ENCODE assay signal across 13 cellular contexts in genomic region chr20:840503-840857, GRCh38. TPM values are rescaled to one million over a fixed set of nuclear protein-coding genes. Genes with fewer than 3 reads are reported as not detected.
A peak's percentile ranks its signal among the peaks of the same experiment; 100 is the strongest.
DNase-seq lines count a peak whose midpoint lies in the region; ATAC-seq and TF ChIP-seq lines count a peak whose summit lies in the region.
"Had no signal": no experiment of that assay in that cellular context is flagged by ENCODE, and none has a peak within 500 bp of the region (broad histone marks: within the 10 kb centered on the region; RNA-seq: fewer than 3 reads in every experiment).

No MANE protein-coding gene starts in this region.

- H3K23ac ChIP-seq in neuronal stem cell (ENCODE audit: low read depth, low read length, poor library complexity), result no peak overlapping the region

- H2AK5ac ChIP-seq in neuronal stem cell (ENCODE audit: low read depth, low read length), result no peak overlapping the region

- CTCF ChIA-PET in T-cell (lab: Charles Lee), result no interaction called here

- H4K91ac ChIP-seq in neuronal stem cell (ENCODE audit: low read depth, low read length, poor library complexity), result no peak overlapping the region

- H3K9ac ChIP-seq in neuronal stem cell (ENCODE audit: low read depth, low read length, poor library complexity), result no peak overlapping the region

- no peak overlapping the region for H3K27ac Mint-ChIP-seq in T-helper 1 cell treated with Interleukin-12 subunit alpha and Interleukin-12 subunit beta and Interleukin-4 antibody, amounts not matched to agents 30 μg/mL and 1 μg/mL, for 36 hours
- no peak overlapping the region for H3K27ac Mint-ChIP-seq in T-cell
- H3K27ac Mint-ChIP-seq in endothelial cell (ENCODE audit: unreplicated experiment), result no peak overlapping the region

- H2BK15ac ChIP-seq in neuronal stem cell (ENCODE audit: low read length), result no peak overlapping the region

- no peaks in the 10 kb centered on the region for H3K27me3 Mint-ChIP-seq in T-helper 1 cell treated with Interleukin-12 subunit alpha and Interleukin-12 subunit beta and Interleukin-4 antibody, amounts not matched to agents 30 μg/mL and 1 μg/mL, for 36 hours (ENCODE audit: low read depth)
- H3K27me3 Mint-ChIP-seq in T-cell (no peaks in the 10 kb centered on the region), endothelial cell (ENCODE audit: unreplicated experiment) (peaks cover 13% of the 10 kb centered on the region)

- no peak for TF ChIP-seq CTCF in endothelial cell (IDR thresholded peaks at IDR 0.05; ENCODE audit: unreplicated experiment)

- peaks cover 5% of the 10 kb centered on the region for H3K36me3 Mint-ChIP-seq in T-helper 1 cell treated with Interleukin-12 subunit alpha and Interleukin-12 subunit beta and Interleukin-4 antibody, amounts not matched to agents 30 μg/mL and 1 μg/mL, for 36 hours (ENCODE audit: low read depth)
- peaks cover 4% of the 10 kb centered on the region for H3K36me3 Mint-ChIP-seq in T-cell
- H3K36me3 Mint-ChIP-seq in endothelial cell (ENCODE audit: low read depth, unreplicated experiment), result peaks cover 14% of the 10 kb centered on the region

- POLR2A ChIA-PET in T-cell (lab: Charles Lee), result no interaction called here

- no peak overlapping the region for H2BK5ac ChIP-seq in neuronal stem cell (ENCODE audit: low read length)

- ATAC-seq in T-cell (replicated peaks in 1 of 4), result no peak

- peak overlapping the region; percentile 51 for H3K4me3 Mint-ChIP-seq in T-helper 1 cell treated with Interleukin-12 subunit alpha and Interleukin-12 subunit beta and Interleukin-4 antibody, amounts not matched to agents 30 μg/mL and 1 μg/mL, for 36 hours
- H3K4me3 Mint-ChIP-seq in T-cell (peak overlapping the region; percentile 54 to 72 (median 55)), endothelial cell (ENCODE audit: unreplicated experiment) (peak overlapping the region; percentile 42)

- H2AFZ ChIP-seq in neuronal stem cell (ENCODE audit: low read length), result no peak overlapping the region

- peaks cover 0 to 2% of the 10 kb centered on the region in 2 donors for H3K9me3 ChIP-seq in neuronal stem cell (replicated peaks in 1 of 2; ENCODE audit: control insufficient read depth in 2 of 2, insufficient read depth in 1 of 2, low read depth in 1 of 2, low read length in 2 of 2)
- H3K9me3 ChIP-seq: thoracic aorta had no signal

- H3K27ac ChIP-seq in neuronal stem cell (replicated peaks; ENCODE audit: low read length), result no peak overlapping the region
- H3K27ac ChIP-seq: GM23248, right atrium auricular region, thoracic aorta had no signal

- H2BK120ac ChIP-seq in neuronal stem cell (ENCODE audit: low read depth, low read length), result no peak overlapping the region

- H3K14ac ChIP-seq in neuronal stem cell (ENCODE audit: low read length), result no peak overlapping the region

- peaks cover 7 to 51% (median 16%) of the 10 kb centered on the region in 3 experiments for H3K27me3 ChIP-seq in neuronal stem cell (ENCODE audit: control insufficient read depth in 3 of 3, insufficient read depth in 3 of 3, low read depth in 1 of 3, low read length in 3 of 3)
- H3K27me3 ChIP-seq: right atrium auricular region had no signal

- peaks cover 7 to 12% of the 10 kb centered on the region in 2 donors for H3K4me1 ChIP-seq in neuronal stem cell (ENCODE audit: control insufficient read depth in 2 of 2, insufficient read depth in 1 of 2, low read depth in 1 of 2, low read length in 2 of 2)

- no peak overlapping the region for H3K18ac ChIP-seq in neuronal stem cell (ENCODE audit: low read length)

- peaks cover 0 to 2% of the 10 kb centered on the region in 2 donors for H3K36me3 ChIP-seq in neuronal stem cell (replicated peaks in 1 of 2; ENCODE audit: control insufficient read depth in 2 of 2, insufficient read depth in 2 of 2, low read length in 2 of 2)
- H3K36me3 ChIP-seq: right atrium auricular region, thoracic aorta had no signal

- peaks cover 2% of the 10 kb centered on the region for H3K79me1 ChIP-seq in neuronal stem cell (ENCODE audit: low read depth, low read length)

- peaks cover 35% of the 10 kb centered on the region for H3K4me1 Mint-ChIP-seq in T-helper 1 cell treated with Interleukin-12 subunit alpha and Interleukin-12 subunit beta and Interleukin-4 antibody, amounts not matched to agents 30 μg/mL and 1 μg/mL, for 36 hours (ENCODE audit: low read depth)
- H3K4me1 Mint-ChIP-seq in T-cell (peaks cover 54 to 57% (median 54%) of the 10 kb centered on the region in 3 donors), endothelial cell (ENCODE audit: unreplicated experiment) (peaks cover 12% of the 10 kb centered on the region)

- DNase-seq in T-helper 1 cell, result no peak
- no peak for DNase-seq in T-cell
- DNase-seq in endothelial cell (ENCODE audit: low spot score), result no peak
- no peak for DNase-seq in neuronal stem cell (ENCODE audit: low spot score)
- no peak for DNase-seq in NCI-H187 (lab: John Stamatoyannopoulos, UW)
- no peak for DNase-seq in stimulated activated CD4-positive, alpha-beta T cell treated with anti-CD3 and anti-CD28 coated beads, Interleukin-4, amount 100 ng/mL, for 24 hours
- DNase-seq in activated CD4-positive, CD25-positive, alpha-beta regulatory T cell (lab: John Stamatoyannopoulos, UW), result no peak
- DNase-seq: midbrain, NCI-H1105 treated with DMSO at 0.1 percent for 48 hours had no signal

- H4K8ac ChIP-seq in neuronal stem cell (ENCODE audit: low read depth, low read length), result peak overlapping the region; percentile 92

- no peak overlapping the region for H3K4ac ChIP-seq in neuronal stem cell (ENCODE audit: low read length)

- WGBS in neuronal stem cell (ENCODE audit: extremely low coverage in 2 of 2, insufficient read length in 2 of 2, insufficient replicate concordance in 1 of 2), 2 donors, result no CpG with 5 or more reads among the region's 7 CpGs

- H3K4me2 ChIP-seq in neuronal stem cell (ENCODE audit: insufficient read depth, low read length, poor library complexity, severe bottlenecking), result no peak overlapping the region

- no peaks in the 10 kb centered on the region for H3K9me3 Mint-ChIP-seq in T-helper 1 cell treated with Interleukin-12 subunit alpha and Interleukin-12 subunit beta and Interleukin-4 antibody, amounts not matched to agents 30 μg/mL and 1 μg/mL, for 36 hours
- no peaks in the 10 kb centered on the region for H3K9me3 Mint-ChIP-seq in T-cell
- H3K9me3 Mint-ChIP-seq in endothelial cell (ENCODE audit: unreplicated experiment), result peaks cover 5% of the 10 kb centered on the region

- H2BK12ac ChIP-seq in neuronal stem cell (ENCODE audit: low read length), result no peak overlapping the region

- H3K4me3 ChIP-seq in neuronal stem cell (ENCODE audit: low read length in 2 of 2), result no peak overlapping the region

RNA-seq across cellular contexts. Expression of gene FAM110A, which starts 7.0 kb away (rescaled TPM):
- 10 to 100 TPM; 12.7 to 27.9 (median 26.9) TPM for total RNA-seq in T-cell
- total RNA-seq in endothelial cell (ENCODE audit: unreplicated experiment), result 7.2 TPM
- polyA plus RNA-seq in neuronal stem cell (2013, experiment 1 of 2), result 12.2 TPM
- 11.7 TPM for polyA plus RNA-seq in neuronal stem cell (2013, experiment 2 of 2)
